In the genomic region with DNA sequence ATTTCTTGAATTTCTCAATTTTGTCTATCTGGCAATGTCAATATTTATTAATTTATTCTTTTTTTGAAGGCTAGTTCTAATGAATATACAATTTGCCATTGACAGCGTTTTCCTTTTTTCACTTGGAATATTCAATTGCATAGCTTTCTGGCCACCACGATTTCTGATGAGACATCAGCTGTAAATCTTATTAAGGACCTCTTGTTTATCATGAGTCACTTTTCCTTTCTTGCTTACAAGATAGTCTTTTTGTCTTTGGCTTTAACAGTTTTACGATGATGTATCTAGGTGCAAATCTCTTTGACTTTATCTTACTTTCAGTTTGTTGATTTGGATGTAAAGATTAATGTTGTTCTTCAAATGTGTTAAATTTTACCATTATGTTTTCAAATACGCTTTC, we compare ENCODE assay signal across 20 cellular contexts.
"Had no signal": no experiment of that assay in that cellular context is flagged by ENCODE, and none has a peak within 500 bp of the region (broad histone marks: within the 10 kb centered on the region; RNA-seq: fewer than 3 reads in every experiment).

No MANE protein-coding gene starts in this region.

- H3K4me1 Mint-ChIP-seq: activated CD8-positive, alpha-beta memory T cell treated with anti-CD3 and anti-CD28 coated beads, Interleukin-2, amount 10 ng/mL, durations not matched to agents 7 days and 5 days; naive B cell; stimulated activated memory B cell treated with anti-CD40 and anti-IgM and Interleukin-4, amounts not matched to agents 10 μg/mL and 1 μg/mL and 100 μg/mL, for 72 hours had no signal

- H3K4me3 Mint-ChIP-seq: activated CD4-positive, alpha-beta memory T cell treated with anti-CD3 and anti-CD28 coated beads for 36 hours; activated CD8-positive, alpha-beta memory T cell treated with anti-CD3 and anti-CD28 coated beads, Interleukin-2, amount 10 ng/mL, durations not matched to agents 7 days and 5 days; activated T-cell treated with anti-CD3 and anti-CD28 coated beads, Interleukin-2, amount 50 U/mL, for 72 hours; naive B cell; stimulated activated memory B cell treated with anti-CD40 and anti-IgM and Interleukin-4, amounts not matched to agents 10 μg/mL and 1 μg/mL and 100 μg/mL, for 72 hours had no signal

- H3K36me3 Mint-ChIP-seq: activated CD4-positive, alpha-beta memory T cell treated with anti-CD3 and anti-CD28 coated beads for 36 hours; activated CD8-positive, alpha-beta memory T cell treated with anti-CD3 and anti-CD28 coated beads, Interleukin-2, amount 10 ng/mL, durations not matched to agents 7 days and 5 days; activated naive CD4-positive, alpha-beta T cell treated with anti-CD3 and anti-CD28 coated beads, Interleukin-2, amount 50 U/mL, for 72 hours; naive B cell; stimulated activated memory B cell treated with anti-CD40 and anti-IgM and Interleukin-4, amounts not matched to agents 10 μg/mL and 1 μg/mL and 100 μg/mL, for 72 hours had no signal

- ATAC-seq: activated CD8-positive, alpha-beta memory T cell treated with anti-CD3 and anti-CD28 coated beads, Interleukin-2, amount 10 ng/mL, durations not matched to agents 7 days and 5 days; activated naive CD4-positive, alpha-beta T cell treated with anti-CD3 and anti-CD28 coated beads, Interleukin-2, amount 50 U/mL, for 72 hours; activated T-cell treated with anti-CD3 and anti-CD28 coated beads, Interleukin-2, amount 50 U/mL, for 72 hours; body of pancreas; gastrocnemius medialis; heart right ventricle; left lobe of liver; pancreas; stimulated activated memory B cell treated with anti-CD40 and anti-IgM and Interleukin-4, amounts not matched to agents 10 μg/mL and 1 μg/mL and 100 μg/mL, for 72 hours had no signal

- FAIRE-seq: pancreas had no signal

- H3K27ac Mint-ChIP-seq: activated CD4-positive, alpha-beta memory T cell treated with anti-CD3 and anti-CD28 coated beads for 36 hours; activated CD8-positive, alpha-beta memory T cell treated with anti-CD3 and anti-CD28 coated beads, Interleukin-2, amount 10 ng/mL, durations not matched to agents 7 days and 5 days; activated naive CD4-positive, alpha-beta T cell treated with anti-CD3 and anti-CD28 coated beads, Interleukin-2, amount 50 U/mL, for 72 hours; activated T-cell treated with anti-CD3 and anti-CD28 coated beads, Interleukin-2, amount 50 U/mL, for 72 hours; naive B cell; stimulated activated memory B cell treated with anti-CD40 and anti-IgM and Interleukin-4, amounts not matched to agents 10 μg/mL and 1 μg/mL and 100 μg/mL, for 72 hours had no signal

- H3K27me3 Mint-ChIP-seq: activated CD4-positive, alpha-beta memory T cell treated with anti-CD3 and anti-CD28 coated beads for 36 hours; activated CD8-positive, alpha-beta memory T cell treated with anti-CD3 and anti-CD28 coated beads, Interleukin-2, amount 10 ng/mL, durations not matched to agents 7 days and 5 days; naive B cell; stimulated activated memory B cell treated with anti-CD40 and anti-IgM and Interleukin-4, amounts not matched to agents 10 μg/mL and 1 μg/mL and 100 μg/mL, for 72 hours had no signal

- DNase-seq: activated CD4-positive, alpha-beta memory T cell treated with anti-CD3 and anti-CD28 coated beads for 36 hours; activated CD4-positive, CD25-positive, alpha-beta regulatory T cell treated with anti-CD3 and anti-CD28 coated beads, Interleukin-2, amount 50 U/mL, for 72 hours; activated CD8-positive, alpha-beta memory T cell treated with anti-CD3 and anti-CD28 coated beads, Interleukin-2, amount 10 ng/mL, durations not matched to agents 7 days and 5 days; activated gamma-delta T cell; activated T-cell treated with anti-CD3 and anti-CD28 coated beads, Interleukin-2, amount 50 U/mL, for 72 hours; amniotic stem cell; body of pancreas; central memory CD4-positive, alpha-beta T cell; colonic mucosa; effector CD8-positive, alpha-beta T cell; gastrocnemius medialis; heart right ventricle; naive B cell; pancreas; stimulated activated CD4-positive, alpha-beta T cell treated with anti-CD3 and anti-CD28 coated beads, Interleukin-2, amount 100 ng/mL, for 48 hours; T-helper 9 cell; thyroid gland had no signal
